7 cellular contexts compared by ENCODE assay signal in genomic region chr2:89112434-89112833, GRCh38.
DNase-seq lines count a peak whose midpoint lies in the region; ATAC-seq and TF ChIP-seq lines count a peak whose summit lies in the region.
"Not testable (repeated sequence)": the region's sequence is repeated elsewhere in the genome, so short reads cannot be mapped to it uniquely, and the experiment has no call there.

No MANE protein-coding gene starts in this region.

- TF ChIP-seq CTCF in Caco-2 (IDR thresholded peaks at IDR 0.05; ENCODE audit: insufficient read depth in 1 of 2, low read depth in 1 of 2, low read length in 1 of 2, severe bottlenecking in 1 of 2, unreplicated experiment in 1 of 2): peak; percentile 23 to 36
- TF ChIP-seq CTCF in GM20000 (IDR thresholded peaks at IDR 0.05; ENCODE audit: extremely low read depth, missing control alignments): not testable (repeated sequence)
- TF ChIP-seq CTCF in colonic mucosa (IDR thresholded peaks at IDR 0.05): peak; percentile 11
- peak; percentile 28 for TF ChIP-seq CTCF in cardiac muscle cell (IDR thresholded peaks at IDR 0.05; ENCODE audit: low read depth, low read length)
- peak in 3 of 4 donors; percentile 17 to 37 (median 32) for TF ChIP-seq CTCF in right lobe of liver (IDR thresholded peaks at IDR 0.05)

- H3K4me1 Mint-ChIP-seq in Caco-2 (ENCODE audit: low read depth, unreplicated experiment): not testable (repeated sequence)

- not testable (repeated sequence) for H3K27me3 Mint-ChIP-seq in Caco-2 (ENCODE audit: insufficient read depth, unreplicated experiment)

- not testable (repeated sequence) for H3K9me3 ChIP-seq in Caco-2; colonic mucosa; cardiac muscle cell (ENCODE audit: low read depth); right lobe of liver

- POLR2A ChIA-PET in Caco-2 (lab: Charles Lee): not testable (repeated sequence)

- H3K36me3 Mint-ChIP-seq in Caco-2 (ENCODE audit: insufficient read depth, unreplicated experiment): not testable (repeated sequence)

- not testable (repeated sequence) for H3K4me1 ChIP-seq in Caco-2; colonic mucosa; cardiac muscle cell (ENCODE audit: low read depth); right lobe of liver

- H3K9ac ChIP-seq in colonic mucosa (ENCODE audit: low read depth in 2 of 2, low read length in 2 of 2): not testable (repeated sequence)

- H3K27me3 ChIP-seq in Caco-2 (replicated peaks; ENCODE audit: control insufficient read depth, insufficient read depth, low read length); colonic mucosa; cardiac muscle cell; right lobe of liver: not testable (repeated sequence)

- not testable (repeated sequence) for BruUV-seq in Caco-2 (replicated peaks; lab: Mats Ljungman, UMichigan)

- intact Hi-C loops in Caco-2 (cut with micrococcal nuclease; ENCODE audit: unreplicated experiment); colonic mucosa (cut with DNase I); right lobe of liver (cut with DNase I): not testable (repeated sequence)

- not testable (repeated sequence) for H3K9me3 Mint-ChIP-seq in Caco-2 (ENCODE audit: unreplicated experiment)

- peak in 1 of 2 experiments; percentile 17 for DNase-seq in Caco-2
- DNase-seq in GM20000 (ENCODE audit: low spot score): peak; percentile 1
- DNase-seq in Kasumi-1 (lab: John Stamatoyannopoulos, UW): peak; percentile 9 to 10
- peak; percentile 61 for DNase-seq in SK-MEL-5 (ENCODE audit: low read depth, low spot score)
- DNase-seq in colonic mucosa, right lobe of liver: not testable (repeated sequence)
- peak; percentile 2 to 36 for DNase-seq in cardiac muscle cell (ENCODE audit: low read depth in 1 of 2, low spot score in 1 of 2)

- ATAC-seq in right lobe of liver: peak in 1 of 4 donors; percentile 24

- CTCF ChIA-PET in Caco-2 (lab: Charles Lee): not testable (repeated sequence)

- H3K4me3 Mint-ChIP-seq in Caco-2 (ENCODE audit: unreplicated experiment): not testable (repeated sequence)

- H3K4me3 ChIP-seq in Caco-2 (ENCODE audit: low read depth, low read length); colonic mucosa; cardiac muscle cell; right lobe of liver: not testable (repeated sequence)

- not testable (repeated sequence) for H3K36me3 ChIP-seq in Caco-2 (ENCODE audit: control insufficient read depth, insufficient read depth, low read length); colonic mucosa; cardiac muscle cell; right lobe of liver

- not testable (repeated sequence) for TF ChIP-seq POLR2A in right lobe of liver (IDR thresholded peaks at IDR 0.05)

- not testable (repeated sequence) for H3K27ac ChIP-seq in colonic mucosa, cardiac muscle cell, right lobe of liver

- H3K27ac Mint-ChIP-seq in Caco-2 (ENCODE audit: unreplicated experiment): not testable (repeated sequence)

- in situ Hi-C loops in SK-MEL-5 (cut with HindIII; ENCODE audit: low pct_unique_long_range_greater_than_20kb, low sequenced_read_pairs): not testable (repeated sequence)

- WGBS in right lobe of liver (ENCODE audit: insufficient coverage, low coverage, low lambda C conversion rate, missing lambda C conversion rate): 0% methylated on average over 1 of the region's 1 CpG
